1 cellular context compared by ENCODE assay signal in the genomic region with DNA sequence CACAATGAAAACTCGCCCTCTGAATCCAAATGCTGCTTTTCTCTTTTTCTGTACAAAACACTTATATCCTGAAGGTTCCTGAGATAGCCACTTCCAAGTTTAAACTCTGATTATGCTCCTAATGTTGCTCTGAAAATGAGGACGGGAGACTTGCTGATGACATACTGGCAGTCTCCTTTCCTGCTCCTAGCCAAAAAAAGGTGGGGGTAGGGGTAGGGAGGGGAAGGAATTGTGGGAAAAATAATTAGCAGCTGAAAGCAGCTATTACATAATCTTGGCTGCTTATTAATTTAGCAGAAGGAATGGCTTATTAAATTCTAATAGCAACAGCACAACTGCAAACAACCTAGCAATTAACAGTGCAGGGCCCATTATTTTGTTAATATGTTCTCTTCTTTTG.
TF ChIP-seq lines count a peak whose summit lies in the region.

No MANE protein-coding gene starts in this region.

TF ChIP-seq in HCT116, 20 proteins besides CTCF, POLR2A, EP300 and RAD21 (continued from another document):
- TF ChIP-seq, protein P1, sequence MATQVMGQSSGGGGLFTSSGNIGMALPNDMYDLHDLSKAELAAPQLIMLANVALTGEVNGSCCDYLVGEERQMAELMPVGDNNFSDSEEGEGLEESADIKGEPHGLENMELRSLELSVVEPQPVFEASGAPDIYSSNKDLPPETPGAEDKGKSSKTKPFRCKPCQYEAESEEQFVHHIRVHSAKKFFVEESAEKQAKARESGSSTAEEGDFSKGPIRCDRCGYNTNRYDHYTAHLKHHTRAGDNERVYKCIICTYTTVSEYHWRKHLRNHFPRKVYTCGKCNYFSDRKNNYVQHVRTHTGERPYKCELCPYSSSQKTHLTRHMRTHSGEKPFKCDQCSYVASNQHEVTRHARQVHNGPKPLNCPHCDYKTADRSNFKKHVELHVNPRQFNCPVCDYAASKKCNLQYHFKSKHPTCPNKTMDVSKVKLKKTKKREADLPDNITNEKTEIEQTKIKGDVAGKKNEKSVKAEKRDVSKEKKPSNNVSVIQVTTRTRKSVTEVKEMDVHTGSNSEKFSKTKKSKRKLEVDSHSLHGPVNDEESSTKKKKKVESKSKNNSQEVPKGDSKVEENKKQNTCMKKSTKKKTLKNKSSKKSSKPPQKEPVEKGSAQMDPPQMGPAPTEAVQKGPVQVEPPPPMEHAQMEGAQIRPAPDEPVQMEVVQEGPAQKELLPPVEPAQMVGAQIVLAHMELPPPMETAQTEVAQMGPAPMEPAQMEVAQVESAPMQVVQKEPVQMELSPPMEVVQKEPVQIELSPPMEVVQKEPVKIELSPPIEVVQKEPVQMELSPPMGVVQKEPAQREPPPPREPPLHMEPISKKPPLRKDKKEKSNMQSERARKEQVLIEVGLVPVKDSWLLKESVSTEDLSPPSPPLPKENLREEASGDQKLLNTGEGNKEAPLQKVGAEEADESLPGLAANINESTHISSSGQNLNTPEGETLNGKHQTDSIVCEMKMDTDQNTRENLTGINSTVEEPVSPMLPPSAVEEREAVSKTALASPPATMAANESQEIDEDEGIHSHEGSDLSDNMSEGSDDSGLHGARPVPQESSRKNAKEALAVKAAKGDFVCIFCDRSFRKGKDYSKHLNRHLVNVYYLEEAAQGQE (IDR thresholded peaks at IDR 0.05; ENCODE audit: low read depth), result no peak
- TF ChIP-seq, protein P2, sequence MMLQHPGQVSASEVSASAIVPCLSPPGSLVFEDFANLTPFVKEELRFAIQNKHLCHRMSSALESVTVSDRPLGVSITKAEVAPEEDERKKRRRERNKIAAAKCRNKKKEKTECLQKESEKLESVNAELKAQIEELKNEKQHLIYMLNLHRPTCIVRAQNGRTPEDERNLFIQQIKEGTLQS (IDR thresholded peaks at IDR 0.05), result no peak
- TF ChIP-seq TCF7L2 (IDR thresholded peaks at IDR 0.05; ENCODE audit: borderline replicate concordance, extremely low read depth, insufficient read depth, insufficient read length) (no peak), EZH2phosphoT487 (IDR thresholded peaks at IDR 0.05; ENCODE audit: borderline replicate concordance) (no peak), SRF (IDR thresholded peaks at IDR 0.05; ENCODE audit: low read depth) (no peak), ZNF274 (IDR thresholded peaks at IDR 0.05; ENCODE audit: low read depth, low read length) (no peak), CBX3 (IDR thresholded peaks at IDR 0.05; ENCODE audit: low read depth) (no peak), EGR1 (IDR thresholded peaks at IDR 0.05; ENCODE audit: low read depth) (no peak), ELF1 (IDR thresholded peaks at IDR 0.05; ENCODE audit: borderline replicate concordance, low read depth) (no peak), CEBPB (IDR thresholded peaks at IDR 0.05; ENCODE audit: low read depth) (no peak)
- TF ChIP-seq, protein P3, sequence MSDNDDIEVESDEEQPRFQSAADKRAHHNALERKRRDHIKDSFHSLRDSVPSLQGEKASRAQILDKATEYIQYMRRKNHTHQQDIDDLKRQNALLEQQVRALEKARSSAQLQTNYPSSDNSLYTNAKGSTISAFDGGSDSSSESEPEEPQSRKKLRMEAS (IDR thresholded peaks at IDR 0.05), result no peak
- TF ChIP-seq, protein P4, sequence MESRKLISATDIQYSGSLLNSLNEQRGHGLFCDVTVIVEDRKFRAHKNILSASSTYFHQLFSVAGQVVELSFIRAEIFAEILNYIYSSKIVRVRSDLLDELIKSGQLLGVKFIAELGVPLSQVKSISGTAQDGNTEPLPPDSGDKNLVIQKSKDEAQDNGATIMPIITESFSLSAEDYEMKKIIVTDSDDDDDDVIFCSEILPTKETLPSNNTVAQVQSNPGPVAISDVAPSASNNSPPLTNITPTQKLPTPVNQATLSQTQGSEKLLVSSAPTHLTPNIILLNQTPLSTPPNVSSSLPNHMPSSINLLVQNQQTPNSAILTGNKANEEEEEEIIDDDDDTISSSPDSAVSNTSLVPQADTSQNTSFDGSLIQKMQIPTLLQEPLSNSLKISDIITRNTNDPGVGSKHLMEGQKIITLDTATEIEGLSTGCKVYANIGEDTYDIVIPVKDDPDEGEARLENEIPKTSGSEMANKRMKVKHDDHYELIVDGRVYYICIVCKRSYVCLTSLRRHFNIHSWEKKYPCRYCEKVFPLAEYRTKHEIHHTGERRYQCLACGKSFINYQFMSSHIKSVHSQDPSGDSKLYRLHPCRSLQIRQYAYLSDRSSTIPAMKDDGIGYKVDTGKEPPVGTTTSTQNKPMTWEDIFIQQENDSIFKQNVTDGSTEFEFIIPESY (IDR thresholded peaks at IDR 0.05; ENCODE audit: extremely low read depth, insufficient replicate concordance, low read length), result no peak
